In genomic region chr4:108851346-108851745, GRCh38 we compare ENCODE assay signal across 19 cellular contexts.
DNase-seq lines count a peak whose midpoint lies in the region; ATAC-seq, FAIRE-seq and TF ChIP-seq lines count a peak whose summit lies in the region.
"Had no signal": no experiment of that assay in that cellular context is flagged by ENCODE, and none has a peak within 500 bp of the region (broad histone marks: within the 10 kb centered on the region; RNA-seq: fewer than 3 reads in every experiment).

No MANE protein-coding gene starts in this region.

- intact Hi-C loops in Caco-2 (cut with micrococcal nuclease; ENCODE audit: unreplicated experiment) = no loop called here

- TF ChIP-seq CTCF in astrocyte (IDR thresholded peaks at IDR 0.05; ENCODE audit: insufficient read depth, low read depth, low read length) = no peak
- no peak for TF ChIP-seq CTCF in fibroblast of mammary gland (conservative IDR thresholded peaks at IDR 0.05; ENCODE audit: control insufficient read depth, insufficient read depth, low read depth, low read length)
- TF ChIP-seq CTCF in HFFc6 (IDR thresholded peaks at IDR 0.05) = no peak
- TF ChIP-seq CTCF in Caco-2 (IDR thresholded peaks at IDR 0.05; ENCODE audit: insufficient read depth in 1 of 2, low read depth in 1 of 2, low read length in 1 of 2, severe bottlenecking in 1 of 2, unreplicated experiment in 1 of 2) = no peak

- no peaks in the 10 kb centered on the region for H3K79me2 ChIP-seq in astrocyte (ENCODE audit: insufficient read depth, low read length)

- H3K36me3 Mint-ChIP-seq in astrocyte (ENCODE audit: low read depth, unreplicated experiment) (no peaks in the 10 kb centered on the region), HFFc6 (ENCODE audit: low read depth) (no peaks in the 10 kb centered on the region), Caco-2 (ENCODE audit: insufficient read depth, unreplicated experiment) (no peaks in the 10 kb centered on the region)
- H3K36me3 Mint-ChIP-seq: CD4-positive, alpha-beta memory T cell had no signal

- H3K36me3 ChIP-seq in astrocyte (ENCODE audit: insufficient read depth, low read length) (no peaks in the 10 kb centered on the region), Caco-2 (ENCODE audit: control insufficient read depth, insufficient read depth, low read length) (no peaks in the 10 kb centered on the region)
- H3K36me3 ChIP-seq: MG63 had no signal

- no peak overlapping the region for H3K27ac Mint-ChIP-seq in astrocyte (ENCODE audit: unreplicated experiment)
- H3K27ac Mint-ChIP-seq in HFFc6 = no peak overlapping the region
- H3K27ac Mint-ChIP-seq in Caco-2 (ENCODE audit: unreplicated experiment) = no peak overlapping the region

- no peaks in the 10 kb centered on the region for H3K9me3 ChIP-seq in astrocyte (ENCODE audit: insufficient read depth, low read depth, low read length)
- H3K9me3 ChIP-seq in Caco-2 = no peaks in the 10 kb centered on the region
- H3K9me3 ChIP-seq: MG63 had no signal

- POLR2A ChIA-PET in Caco-2 (lab: Charles Lee) = no interaction called here

- no peaks in the 10 kb centered on the region for H3K27me3 ChIP-seq in astrocyte (ENCODE audit: insufficient read depth, low read length)
- no peaks in the 10 kb centered on the region for H3K27me3 ChIP-seq in Caco-2 (replicated peaks; ENCODE audit: control insufficient read depth, insufficient read depth, low read length)
- H3K27me3 ChIP-seq: MG63 had no signal

- H3K9me3 Mint-ChIP-seq in astrocyte (ENCODE audit: unreplicated experiment) (peaks cover 2% of the 10 kb centered on the region), HFFc6 (no peaks in the 10 kb centered on the region), Caco-2 (ENCODE audit: unreplicated experiment) (no peaks in the 10 kb centered on the region)
- H3K9me3 Mint-ChIP-seq: CD4-positive, alpha-beta memory T cell had no signal

- H3K4me1 ChIP-seq in astrocyte (ENCODE audit: insufficient read depth, low read length) = peaks cover 22% of the 10 kb centered on the region
- H3K4me1 ChIP-seq in Caco-2 = no peaks in the 10 kb centered on the region

- H3K4me3 Mint-ChIP-seq in astrocyte (ENCODE audit: unreplicated experiment) (no peak overlapping the region), HFFc6 (no peak overlapping the region), Caco-2 (ENCODE audit: unreplicated experiment) (no peak overlapping the region)

- H3K27me3 Mint-ChIP-seq in astrocyte (ENCODE audit: low read depth, unreplicated experiment) = no peaks in the 10 kb centered on the region
- H3K27me3 Mint-ChIP-seq in HFFc6 (ENCODE audit: insufficient read depth) = no peaks in the 10 kb centered on the region
- peaks cover 5% of the 10 kb centered on the region for H3K27me3 Mint-ChIP-seq in Caco-2 (ENCODE audit: insufficient read depth, unreplicated experiment)

- ATAC-seq in esophagus mucosa = no peak
- ATAC-seq: GM12878, HepG2 had no signal

- no TSS peak for BruUV-seq in Caco-2 (replicated peaks; lab: Mats Ljungman, UMichigan)

- H3K4me2 ChIP-seq in astrocyte (ENCODE audit: low read length) = no peak overlapping the region

- no peak overlapping the region for H3K27ac ChIP-seq in astrocyte (ENCODE audit: low read depth, low read length)

- no peak for FAIRE-seq in astrocyte (lab: Jason Lieb, UNC)
- FAIRE-seq: D721Med, GM12878, HepG2 had no signal

- H3K4me1 Mint-ChIP-seq in astrocyte (ENCODE audit: low read depth, unreplicated experiment) (peaks cover 29% of the 10 kb centered on the region), HFFc6 (ENCODE audit: low read depth) (peaks cover 50% of the 10 kb centered on the region), Caco-2 (ENCODE audit: low read depth, unreplicated experiment) (no peaks in the 10 kb centered on the region)

- no peak overlapping the region for H3K9ac ChIP-seq in astrocyte (ENCODE audit: low read length)

- CTCF ChIA-PET in Caco-2 (lab: Charles Lee) = no interaction called here

- DNase-seq in GM04504 (ENCODE audit: low read depth) (peak; percentile 36), astrocyte (ENCODE audit: low read depth) (peak; percentile 77), fibroblast of mammary gland (ENCODE audit: low read depth) (peak; percentile 76), HFFc6 (no peak), foreskin melanocyte (no peak), Caco-2 (no peak)
- DNase-seq: CD4-positive, alpha-beta memory T cell; DMS79; GOT3; Karpas-422; MG63; NCI-H1092 treated with DMSO at 0.1 percent for 48 hours; NCI-H187; NCI-H69; SIG-M5 had no signal

- H4K20me1 ChIP-seq in astrocyte (ENCODE audit: insufficient read depth, low read length) = no peaks in the 10 kb centered on the region

- no peak overlapping the region for H3K4me3 ChIP-seq in astrocyte (ENCODE audit: insufficient read depth, low read depth, low read length)
- H3K4me3 ChIP-seq in fibroblast of mammary gland (ENCODE audit: control insufficient read depth, low read depth, low read length) = no peak overlapping the region
- H3K4me3 ChIP-seq in Caco-2 (ENCODE audit: low read depth, low read length) = no peak overlapping the region
- H3K4me3 ChIP-seq: GM12878, MG63 had no signal

- no peak overlapping the region for H2AFZ ChIP-seq in astrocyte (ENCODE audit: low read depth, low read length)

Comparison
In these comparisons a context has a peak if more than half of its experiments do, and no peak if none do; other contexts are left out.
1. DNase-seq: peak in GM04504 (single experiment), astrocyte (single experiment) and fibroblast of mammary gland (single experiment); none in HFFc6 (single experiment), foreskin melanocyte (single experiment) and Caco-2 (0 of 2).